ENCODE assay signal across 12 cellular contexts in genomic region chr17:76444518-76445311, GRCh38. TPM values are rescaled to one million over a fixed set of nuclear protein-coding genes. Genes with fewer than 3 reads are reported as not detected.
A peak's percentile ranks its signal among the peaks of the same experiment; 100 is the strongest.
DNase-seq lines count a peak whose midpoint lies in the region; ATAC-seq, FAIRE-seq and TF ChIP-seq lines count a peak whose summit lies in the region.
"Had no signal": no experiment of that assay in that cellular context is flagged by ENCODE, and none has a peak within 500 bp of the region (broad histone marks: within the 10 kb centered on the region; RNA-seq: fewer than 3 reads in every experiment).

No MANE protein-coding gene starts in this region.

- H3K4me2 ChIP-seq in SK-N-SH (peak overlapping the region; percentile 69), osteoblast (ENCODE audit: insufficient read depth, low read length) (peak overlapping the region; percentile 67)

- H3K36me3 ChIP-seq in SK-N-SH (replicated peaks in 1 of 2; ENCODE audit: control insufficient read depth in 1 of 2, insufficient read depth in 2 of 2, low read length in 1 of 2) (no peaks in the 10 kb centered on the region), bronchial epithelial cell (ENCODE audit: control insufficient read depth, insufficient read depth, low read length) (no peaks in the 10 kb centered on the region), osteoblast (ENCODE audit: insufficient read depth, low read length) (no peaks in the 10 kb centered on the region)

- CTCF ChIA-PET in SK-N-SH (lab: Yijun Ruan, JAX): interaction anchor here (0.7 to 9.5 kb wide), 11 partner anchors 8 to 237 kb away, joined by 3 to 60 read pairs (median 6); partner anchors contain the start of gene UBE2O

- TF ChIP-seq EP300 in SK-N-SH (IDR thresholded peaks at IDR 0.05; ENCODE audit: borderline replicate concordance in 1 of 2, low read depth in 1 of 2, low read length in 1 of 2): no peak

- no peak; the same call in 2 of the 3 replicates for ATAC-seq in SK-N-SH treated with all-trans-retinoic acid at 6 μM for 48 hours
- ATAC-seq in HG03108 (IDR thresholded peaks at IDR 0.05; ENCODE audit: unreplicated experiment): no peak

- H3K9me3 ChIP-seq in SK-N-SH (no peaks in the 10 kb centered on the region), osteoblast (ENCODE audit: low read depth, low read length) (no peaks in the 10 kb centered on the region)

- H3K9ac ChIP-seq in SK-N-SH: no peak overlapping the region

- H3K27ac ChIP-seq in SK-N-SH (ENCODE audit: low read depth in 2 of 2, low read length in 1 of 2): peak overlapping the region in 1 of 2 experiments; percentile 64; a peak in 2 of 4 replicates
- peak overlapping the region; percentile 82 for H3K27ac ChIP-seq in osteoblast (ENCODE audit: low read depth, low read length)

- H3K4me3 ChIP-seq in SK-N-SH (ENCODE audit: low read depth in 2 of 2, low read length in 1 of 2): no peak overlapping the region
- H3K4me3 ChIP-seq in bronchial epithelial cell (ENCODE audit: low read depth, low read length): no peak overlapping the region
- H3K4me3 ChIP-seq in osteoblast (ENCODE audit: insufficient read depth, low read length): no peak overlapping the region

- peaks cover 25% of the 10 kb centered on the region for H3F3A ChIP-seq in SK-N-SH (replicated peaks; ENCODE audit: insufficient read depth)

- no peak overlapping the region for H2AFZ ChIP-seq in SK-N-SH (ENCODE audit: low read depth)
- H2AFZ ChIP-seq in osteoblast (ENCODE audit: low read length): no peak overlapping the region

- H3K27me3 ChIP-seq in SK-N-SH (ENCODE audit: insufficient read depth) (no peaks in the 10 kb centered on the region), bronchial epithelial cell (ENCODE audit: control insufficient read depth, insufficient read depth, low read length) (no peaks in the 10 kb centered on the region), osteoblast (ENCODE audit: insufficient read depth, low read length) (no peaks in the 10 kb centered on the region)

- no peak for FAIRE-seq in bronchial epithelial cell (lab: Jason Lieb, UNC)
- FAIRE-seq: A204.1 had no signal

- H3K9me2 ChIP-seq in SK-N-SH: no peaks in the 10 kb centered on the region

- H4K20me1 ChIP-seq in SK-N-SH (ENCODE audit: insufficient read depth) (peaks cover 87% of the 10 kb centered on the region), osteoblast (ENCODE audit: insufficient read depth, low read length) (peaks cover 52% of the 10 kb centered on the region)

- no peak for TF ChIP-seq RAD21 in SK-N-SH (IDR thresholded peaks at IDR 0.05; ENCODE audit: low read length)

- POLR2A ChIA-PET in SK-N-SH (lab: Yijun Ruan, JAX): no interaction called here

- DNase-seq in SK-N-SH (no peak), NCI-H526 (lab: John Stamatoyannopoulos, UW) (peak; percentile 59 to 64), bronchial epithelial cell (ENCODE audit: low read depth) (peak; percentile 27), osteoblast (ENCODE audit: insufficient read length, low spot score, missing footprints) (no peak), activated gamma-delta T cell treated with Interleukin-2 at 50 U/mL for 16 hours (no peak), RKO (ENCODE audit: low spot score) (no peak)
- DNase-seq: cortex of kidney, GF-D8 had no signal

- TF ChIP-seq CTCF in SK-N-SH (IDR thresholded peaks at IDR 0.05) (no peak), bronchial epithelial cell (IDR thresholded peaks at IDR 0.05; ENCODE audit: insufficient read depth, low read length, severe bottlenecking) (no peak), osteoblast (IDR thresholded peaks at IDR 0.05; ENCODE audit: extremely low read depth, low read depth, low read length) (no peak)

- 86% methylated on average over 9 of the region's 9 CpGs for WGBS in SK-N-SH (ENCODE audit: low lambda C conversion rate)

- H3K4me1 ChIP-seq in SK-N-SH (ENCODE audit: control insufficient read depth in 1 of 2, insufficient read depth in 2 of 2, low read depth in 1 of 2, low read length in 1 of 2) (peaks cover 35 to 45% of the 10 kb centered on the region in 2 experiments), osteoblast (ENCODE audit: insufficient read depth, low read length) (peaks cover 64% of the 10 kb centered on the region)

- H3K79me2 ChIP-seq in SK-N-SH (ENCODE audit: insufficient read depth) (peaks cover 96% of the 10 kb centered on the region), osteoblast (ENCODE audit: insufficient read depth, low read length) (peaks cover 87% of the 10 kb centered on the region)

TF ChIP-seq in SK-N-SH, 30 proteins besides CTCF, POLR2A, EP300 and RAD21:
- no peak for TF ChIP-seq EZH2phosphoT487 (IDR thresholded peaks at IDR 0.05; ENCODE audit: borderline replicate concordance, low read depth)
- TF ChIP-seq FOSL2 (IDR thresholded peaks at IDR 0.05; ENCODE audit: borderline replicate concordance, low read depth): peak; percentile 44

TF ChIP-seq in SK-N-SH treated with all-trans-retinoic acid at 6 μM for 48 hours, 23 proteins besides CTCF, POLR2A, EP300 and RAD21:
- TF ChIP-seq GLIS3 (CRISPR knock-in tag; IDR thresholded peaks at IDR 0.05) (no peak), ZFP3 (CRISPR knock-in tag; IDR thresholded peaks at IDR 0.05) (no peak), CSRNP3 (CRISPR knock-in tag; IDR thresholded peaks at IDR 0.05) (no peak), ZNF8 (CRISPR knock-in tag; IDR thresholded peaks at IDR 0.05) (no peak), ISL1 (CRISPR knock-in tag; IDR thresholded peaks at IDR 0.05) (no peak), BACH2 (CRISPR knock-in tag; IDR thresholded peaks at IDR 0.05; ENCODE audit: borderline replicate concordance) (no peak), ZNF70 (CRISPR knock-in tag; IDR thresholded peaks at IDR 0.05) (no peak), PATZ1 (CRISPR knock-in tag; IDR thresholded peaks at IDR 0.05; ENCODE audit: borderline replicate concordance) (no peak), SNAI2 (CRISPR knock-in tag; IDR thresholded peaks at IDR 0.05) (no peak), TCF4 (CRISPR knock-in tag; IDR thresholded peaks at IDR 0.05; ENCODE audit: borderline replicate concordance) (no peak), RARB (CRISPR knock-in tag; IDR thresholded peaks at IDR 0.05) (no peak), ESRRG (CRISPR knock-in tag; IDR thresholded peaks at IDR 0.05) (no peak), CSDC2 (CRISPR knock-in tag; IDR thresholded peaks at IDR 0.05) (no peak), TOX (CRISPR knock-in tag; IDR thresholded peaks at IDR 0.05; ENCODE audit: borderline replicate concordance) (no peak), ARNTL (CRISPR knock-in tag; IDR thresholded peaks at IDR 0.05; ENCODE audit: borderline replicate concordance, low read depth) (no peak), PPARA (CRISPR knock-in tag; IDR thresholded peaks at IDR 0.05; ENCODE audit: borderline replicate concordance) (no peak), CREB5 (CRISPR knock-in tag; IDR thresholded peaks at IDR 0.05; ENCODE audit: low read depth) (no peak)

RNA-seq across cellular contexts. Expression of gene UBE2O, which starts 8.2 kb away (rescaled TPM):
- 20.0 and 25.4 TPM in 2 replicates for polyA plus RNA-seq in SK-N-SH (2012; rRNA removed)
- polyA plus RNA-seq in SK-N-SH (2012; cell fraction: cytosol; rRNA removed): 9.8 and 16.2 TPM in 2 replicates
- 54.5 and 60.1 TPM in 2 replicates for polyA plus RNA-seq in SK-N-SH (2012; cell fraction: nucleus; rRNA removed)
- total RNA-seq in bronchial epithelial cell (15.8 and 21.8 TPM in 2 replicates), osteoblast (17.7 and 19.5 TPM in 2 replicates)

RNA-seq across cellular contexts. Expression of gene AANAT, which starts 22.7 kb away (rescaled TPM):
- 0.26 TPM in 1 of 2 replicates, not detected in the other for polyA plus RNA-seq in SK-N-SH (2012; rRNA removed)
- 0.04 and 0.07 TPM in 2 replicates for polyA plus RNA-seq in SK-N-SH (2012; cell fraction: cytosol; rRNA removed)
- polyA plus RNA-seq in SK-N-SH (2012; cell fraction: nucleus; rRNA removed): 0.56 and 1.2 TPM in 2 replicates
- total RNA-seq in bronchial epithelial cell (not detected in 2 replicates), osteoblast (not detected in 2 replicates)
- total RNA-seq: T-helper 1 cell treated with Interleukin-12 subunit alpha and Interleukin-12 subunit beta and Interleukin-4 antibody, amounts not matched to agents 30 ng/mL and 1 ng/mL, for 36 hours had no signal

RNA-seq across cellular contexts. Expression of gene RHBDF2, which starts 56.5 kb away (rescaled TPM):
- 14.0 and 16.1 TPM in 2 replicates for polyA plus RNA-seq in SK-N-SH (2012; rRNA removed)
- polyA plus RNA-seq in SK-N-SH (2012; cell fraction: cytosol; rRNA removed): 7.0 and 9.1 TPM in 2 replicates
- polyA plus RNA-seq in SK-N-SH (2012; cell fraction: nucleus; rRNA removed): 51.9 and 65.9 TPM in 2 replicates
- total RNA-seq in bronchial epithelial cell: 9.9 and 10.8 TPM in 2 replicates
- total RNA-seq in osteoblast: 7.1 and 8.3 TPM in 2 replicates

Comparison
In these comparisons a context has a peak if more than half of its experiments do, and no peak if none do; other contexts are left out.
1. DNase-seq: peak in NCI-H526 (2 of 2) and bronchial epithelial cell (single experiment); none in SK-N-SH (single experiment), osteoblast (single experiment), activated gamma-delta T cell treated with Interleukin-2 at 50 U/mL for 16 hours (single experiment) and RKO (single experiment).